1 cellular context compared by ENCODE assay signal in the genomic region with DNA sequence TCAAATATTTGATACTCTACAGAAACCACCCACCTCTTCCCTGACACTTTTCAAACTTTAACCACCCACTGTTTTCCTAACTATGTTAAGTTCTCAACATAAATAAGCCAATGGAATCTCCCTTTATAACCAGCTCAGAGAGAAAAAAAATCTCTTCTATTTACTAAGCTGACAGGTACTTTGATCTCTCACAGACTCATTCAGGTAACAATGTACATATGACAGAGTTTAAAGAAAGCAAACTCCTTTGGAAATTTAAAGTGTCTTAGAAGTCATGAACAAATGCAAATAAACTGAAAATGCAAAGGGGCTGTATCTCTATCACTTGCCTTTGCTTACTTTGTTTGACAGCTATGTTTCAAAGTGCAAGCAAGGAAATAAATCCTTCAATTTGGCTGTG.
A peak's percentile ranks its signal among the peaks of the same experiment; 100 is the strongest.
TF ChIP-seq lines count a peak whose summit lies in the region.

No MANE protein-coding gene starts in this region.

TF ChIP-seq in HepG2, 621 proteins besides CTCF, POLR2A, EP300 and RAD21 (continued from another document):
- TF ChIP-seq, protein P1, sequence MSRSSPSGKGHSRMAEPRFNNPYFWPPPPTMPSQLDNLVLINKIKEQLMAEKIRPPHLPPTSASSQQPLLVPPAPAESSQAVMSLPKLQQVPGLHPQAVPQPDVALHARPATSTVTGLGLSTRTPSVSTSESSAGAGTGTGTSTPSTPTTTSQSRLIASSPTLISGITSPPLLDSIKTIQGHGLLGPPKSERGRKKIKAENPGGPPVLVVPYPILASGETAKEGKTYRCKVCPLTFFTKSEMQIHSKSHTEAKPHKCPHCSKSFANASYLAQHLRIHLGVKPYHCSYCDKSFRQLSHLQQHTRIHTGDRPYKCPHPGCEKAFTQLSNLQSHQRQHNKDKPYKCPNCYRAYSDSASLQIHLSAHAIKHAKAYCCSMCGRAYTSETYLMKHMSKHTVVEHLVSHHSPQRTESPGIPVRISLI (CRISPR knock-in tag; IDR thresholded peaks at IDR 0.05; ENCODE audit: borderline replicate concordance) = peak; percentile 91
- TF ChIP-seq, protein P2, sequence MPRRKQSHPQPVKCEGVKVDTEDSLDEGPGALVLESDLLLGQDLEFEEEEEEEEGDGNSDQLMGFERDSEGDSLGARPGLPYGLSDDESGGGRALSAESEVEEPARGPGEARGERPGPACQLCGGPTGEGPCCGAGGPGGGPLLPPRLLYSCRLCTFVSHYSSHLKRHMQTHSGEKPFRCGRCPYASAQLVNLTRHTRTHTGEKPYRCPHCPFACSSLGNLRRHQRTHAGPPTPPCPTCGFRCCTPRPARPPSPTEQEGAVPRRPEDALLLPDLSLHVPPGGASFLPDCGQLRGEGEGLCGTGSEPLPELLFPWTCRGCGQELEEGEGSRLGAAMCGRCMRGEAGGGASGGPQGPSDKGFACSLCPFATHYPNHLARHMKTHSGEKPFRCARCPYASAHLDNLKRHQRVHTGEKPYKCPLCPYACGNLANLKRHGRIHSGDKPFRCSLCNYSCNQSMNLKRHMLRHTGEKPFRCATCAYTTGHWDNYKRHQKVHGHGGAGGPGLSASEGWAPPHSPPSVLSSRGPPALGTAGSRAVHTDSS (CRISPR knock-in tag; conservative IDR thresholded peaks at IDR 0.05) = no peak
- TF ChIP-seq NR2F6 (IDR thresholded peaks at IDR 0.05) (peak; percentile 31; the same call in 1 of the 2 replicates), NR2F6 (CRISPR knock-in tag; IDR thresholded peaks at IDR 0.05) (0 out of 2 replicates have a peak, but pooled peaks have one; percentile 9), NPAS2 (CRISPR knock-in tag; IDR thresholded peaks at IDR 0.05; ENCODE audit: borderline replicate concordance) (no peak), RCOR2 (CRISPR knock-in tag; IDR thresholded peaks at IDR 0.05) (0 out of 2 replicates have a peak, but pooled peaks have one; percentile 27), ZNF749 (CRISPR knock-in tag; IDR thresholded peaks at IDR 0.05; ENCODE audit: borderline replicate concordance) (no peak), ZNF777 (CRISPR knock-in tag; IDR thresholded peaks at IDR 0.05) (no peak), SIN3B (IDR thresholded peaks at IDR 0.05; ENCODE audit: low read length) (no peak), ZBTB38 (CRISPR knock-in tag; IDR thresholded peaks at IDR 0.05) (no peak), NFYB (CRISPR knock-in tag; IDR thresholded peaks at IDR 0.05) (0 out of 2 replicates have a peak, but pooled peaks have one; percentile 17), HHEX (CRISPR knock-in tag; IDR thresholded peaks at IDR 0.05) (peak; percentile 67; the same call in 1 of the 2 replicates), ZNF136 (CRISPR knock-in tag; IDR thresholded peaks at IDR 0.05; ENCODE audit: low read depth) (no peak), MTA3 (CRISPR knock-in tag; IDR thresholded peaks at IDR 0.05) (no peak), FOXA3 (CRISPR knock-in tag; IDR thresholded peaks at IDR 0.05) (peak; percentile 87), MIXL1 (CRISPR knock-in tag; IDR thresholded peaks at IDR 0.05) (peak; percentile 57; the same call in 1 of the 2 replicates), TCF7 (IDR thresholded peaks at IDR 0.05; ENCODE audit: low read depth) (peak; percentile 92), ZNF33A (CRISPR knock-in tag; IDR thresholded peaks at IDR 0.05; ENCODE audit: borderline replicate concordance) (no peak), NFIC (IDR thresholded peaks at IDR 0.05; ENCODE audit: low read length) (peak; percentile 86), ZNF737 (CRISPR knock-in tag; IDR thresholded peaks at IDR 0.05; ENCODE audit: borderline replicate concordance) (no peak), TOPORS (CRISPR knock-in tag; IDR thresholded peaks at IDR 0.05) (no peak), JUNB (CRISPR knock-in tag; IDR thresholded peaks at IDR 0.05; ENCODE audit: borderline replicate concordance) (no peak), SOX5 (CRISPR knock-in tag; IDR thresholded peaks at IDR 0.05; ENCODE audit: borderline replicate concordance) (peak; percentile 82), NAIF1 (CRISPR knock-in tag; IDR thresholded peaks at IDR 0.05; ENCODE audit: borderline replicate concordance) (no peak), HMG20B (CRISPR knock-in tag; conservative IDR thresholded peaks at IDR 0.05) (peak; percentile 59; the same call in 1 of the 2 replicates), NCOR1 (IDR thresholded peaks at IDR 0.05; ENCODE audit: borderline replicate concordance, low read length) (no peak)
- TF ChIP-seq, protein P3, sequence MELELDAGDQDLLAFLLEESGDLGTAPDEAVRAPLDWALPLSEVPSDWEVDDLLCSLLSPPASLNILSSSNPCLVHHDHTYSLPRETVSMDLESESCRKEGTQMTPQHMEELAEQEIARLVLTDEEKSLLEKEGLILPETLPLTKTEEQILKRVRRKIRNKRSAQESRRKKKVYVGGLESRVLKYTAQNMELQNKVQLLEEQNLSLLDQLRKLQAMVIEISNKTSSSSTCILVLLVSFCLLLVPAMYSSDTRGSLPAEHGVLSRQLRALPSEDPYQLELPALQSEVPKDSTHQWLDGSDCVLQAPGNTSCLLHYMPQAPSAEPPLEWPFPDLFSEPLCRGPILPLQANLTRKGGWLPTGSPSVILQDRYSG (CRISPR knock-in tag; IDR thresholded peaks at IDR 0.05) = no peak
- TF ChIP-seq, protein P4, sequence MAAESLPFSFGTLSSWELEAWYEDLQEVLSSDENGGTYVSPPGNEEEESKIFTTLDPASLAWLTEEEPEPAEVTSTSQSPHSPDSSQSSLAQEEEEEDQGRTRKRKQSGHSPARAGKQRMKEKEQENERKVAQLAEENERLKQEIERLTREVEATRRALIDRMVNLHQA (CRISPR knock-in tag; IDR thresholded peaks at IDR 0.05) = no peak
- TF ChIP-seq, protein P5, sequence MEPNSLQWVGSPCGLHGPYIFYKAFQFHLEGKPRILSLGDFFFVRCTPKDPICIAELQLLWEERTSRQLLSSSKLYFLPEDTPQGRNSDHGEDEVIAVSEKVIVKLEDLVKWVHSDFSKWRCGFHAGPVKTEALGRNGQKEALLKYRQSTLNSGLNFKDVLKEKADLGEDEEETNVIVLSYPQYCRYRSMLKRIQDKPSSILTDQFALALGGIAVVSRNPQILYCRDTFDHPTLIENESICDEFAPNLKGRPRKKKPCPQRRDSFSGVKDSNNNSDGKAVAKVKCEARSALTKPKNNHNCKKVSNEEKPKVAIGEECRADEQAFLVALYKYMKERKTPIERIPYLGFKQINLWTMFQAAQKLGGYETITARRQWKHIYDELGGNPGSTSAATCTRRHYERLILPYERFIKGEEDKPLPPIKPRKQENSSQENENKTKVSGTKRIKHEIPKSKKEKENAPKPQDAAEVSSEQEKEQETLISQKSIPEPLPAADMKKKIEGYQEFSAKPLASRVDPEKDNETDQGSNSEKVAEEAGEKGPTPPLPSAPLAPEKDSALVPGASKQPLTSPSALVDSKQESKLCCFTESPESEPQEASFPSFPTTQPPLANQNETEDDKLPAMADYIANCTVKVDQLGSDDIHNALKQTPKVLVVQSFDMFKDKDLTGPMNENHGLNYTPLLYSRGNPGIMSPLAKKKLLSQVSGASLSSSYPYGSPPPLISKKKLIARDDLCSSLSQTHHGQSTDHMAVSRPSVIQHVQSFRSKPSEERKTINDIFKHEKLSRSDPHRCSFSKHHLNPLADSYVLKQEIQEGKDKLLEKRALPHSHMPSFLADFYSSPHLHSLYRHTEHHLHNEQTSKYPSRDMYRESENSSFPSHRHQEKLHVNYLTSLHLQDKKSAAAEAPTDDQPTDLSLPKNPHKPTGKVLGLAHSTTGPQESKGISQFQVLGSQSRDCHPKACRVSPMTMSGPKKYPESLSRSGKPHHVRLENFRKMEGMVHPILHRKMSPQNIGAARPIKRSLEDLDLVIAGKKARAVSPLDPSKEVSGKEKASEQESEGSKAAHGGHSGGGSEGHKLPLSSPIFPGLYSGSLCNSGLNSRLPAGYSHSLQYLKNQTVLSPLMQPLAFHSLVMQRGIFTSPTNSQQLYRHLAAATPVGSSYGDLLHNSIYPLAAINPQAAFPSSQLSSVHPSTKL (CRISPR knock-in tag; IDR thresholded peaks at IDR 0.05) = peak; percentile 92
- TF ChIP-seq, protein P6, sequence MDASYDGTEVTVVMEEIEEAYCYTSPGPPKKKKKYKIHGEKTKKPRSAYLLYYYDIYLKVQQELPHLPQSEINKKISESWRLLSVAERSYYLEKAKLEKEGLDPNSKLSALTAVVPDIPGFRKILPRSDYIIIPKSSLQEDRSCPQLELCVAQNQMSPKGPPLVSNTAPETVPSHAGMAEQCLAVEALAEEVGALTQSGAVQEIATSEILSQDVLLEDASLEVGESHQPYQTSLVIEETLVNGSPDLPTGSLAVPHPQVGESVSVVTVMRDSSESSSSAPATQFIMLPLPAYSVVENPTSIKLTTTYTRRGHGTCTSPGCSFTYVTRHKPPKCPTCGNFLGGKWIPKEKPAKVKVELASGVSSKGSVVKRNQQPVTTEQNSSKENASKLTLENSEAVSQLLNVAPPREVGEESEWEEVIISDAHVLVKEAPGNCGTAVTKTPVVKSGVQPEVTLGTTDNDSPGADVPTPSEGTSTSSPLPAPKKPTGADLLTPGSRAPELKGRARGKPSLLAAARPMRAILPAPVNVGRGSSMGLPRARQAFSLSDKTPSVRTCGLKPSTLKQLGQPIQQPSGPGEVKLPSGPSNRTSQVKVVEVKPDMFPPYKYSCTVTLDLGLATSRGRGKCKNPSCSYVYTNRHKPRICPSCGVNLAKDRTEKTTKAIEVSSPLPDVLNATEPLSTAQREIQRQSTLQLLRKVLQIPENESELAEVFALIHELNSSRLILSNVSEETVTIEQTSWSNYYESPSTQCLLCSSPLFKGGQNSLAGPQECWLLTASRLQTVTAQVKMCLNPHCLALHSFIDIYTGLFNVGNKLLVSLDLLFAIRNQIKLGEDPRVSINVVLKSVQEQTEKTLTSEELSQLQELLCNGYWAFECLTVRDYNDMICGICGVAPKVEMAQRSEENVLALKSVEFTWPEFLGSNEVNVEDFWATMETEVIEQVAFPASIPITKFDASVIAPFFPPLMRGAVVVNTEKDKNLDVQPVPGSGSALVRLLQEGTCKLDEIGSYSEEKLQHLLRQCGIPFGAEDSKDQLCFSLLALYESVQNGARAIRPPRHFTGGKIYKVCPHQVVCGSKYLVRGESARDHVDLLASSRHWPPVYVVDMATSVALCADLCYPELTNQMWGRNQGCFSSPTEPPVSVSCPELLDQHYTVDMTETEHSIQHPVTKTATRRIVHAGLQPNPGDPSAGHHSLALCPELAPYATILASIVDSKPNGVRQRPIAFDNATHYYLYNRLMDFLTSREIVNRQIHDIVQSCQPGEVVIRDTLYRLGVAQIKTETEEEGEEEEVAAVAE (CRISPR knock-in tag; IDR thresholded peaks at IDR 0.05; ENCODE audit: borderline replicate concordance) = peak; percentile 97
- TF ChIP-seq, protein P7, sequence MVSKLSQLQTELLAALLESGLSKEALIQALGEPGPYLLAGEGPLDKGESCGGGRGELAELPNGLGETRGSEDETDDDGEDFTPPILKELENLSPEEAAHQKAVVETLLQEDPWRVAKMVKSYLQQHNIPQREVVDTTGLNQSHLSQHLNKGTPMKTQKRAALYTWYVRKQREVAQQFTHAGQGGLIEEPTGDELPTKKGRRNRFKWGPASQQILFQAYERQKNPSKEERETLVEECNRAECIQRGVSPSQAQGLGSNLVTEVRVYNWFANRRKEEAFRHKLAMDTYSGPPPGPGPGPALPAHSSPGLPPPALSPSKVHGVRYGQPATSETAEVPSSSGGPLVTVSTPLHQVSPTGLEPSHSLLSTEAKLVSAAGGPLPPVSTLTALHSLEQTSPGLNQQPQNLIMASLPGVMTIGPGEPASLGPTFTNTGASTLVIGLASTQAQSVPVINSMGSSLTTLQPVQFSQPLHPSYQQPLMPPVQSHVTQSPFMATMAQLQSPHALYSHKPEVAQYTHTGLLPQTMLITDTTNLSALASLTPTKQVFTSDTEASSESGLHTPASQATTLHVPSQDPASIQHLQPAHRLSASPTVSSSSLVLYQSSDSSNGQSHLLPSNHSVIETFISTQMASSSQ (IDR thresholded peaks at IDR 0.05; ENCODE audit: low read depth) = peak; percentile 71
- TF ChIP-seq, protein P7 (CRISPR knock-in tag; IDR thresholded peaks at IDR 0.05; ENCODE audit: borderline replicate concordance) = no peak; the same call in 1 of the 2 replicates
- TF ChIP-seq, protein P8, sequence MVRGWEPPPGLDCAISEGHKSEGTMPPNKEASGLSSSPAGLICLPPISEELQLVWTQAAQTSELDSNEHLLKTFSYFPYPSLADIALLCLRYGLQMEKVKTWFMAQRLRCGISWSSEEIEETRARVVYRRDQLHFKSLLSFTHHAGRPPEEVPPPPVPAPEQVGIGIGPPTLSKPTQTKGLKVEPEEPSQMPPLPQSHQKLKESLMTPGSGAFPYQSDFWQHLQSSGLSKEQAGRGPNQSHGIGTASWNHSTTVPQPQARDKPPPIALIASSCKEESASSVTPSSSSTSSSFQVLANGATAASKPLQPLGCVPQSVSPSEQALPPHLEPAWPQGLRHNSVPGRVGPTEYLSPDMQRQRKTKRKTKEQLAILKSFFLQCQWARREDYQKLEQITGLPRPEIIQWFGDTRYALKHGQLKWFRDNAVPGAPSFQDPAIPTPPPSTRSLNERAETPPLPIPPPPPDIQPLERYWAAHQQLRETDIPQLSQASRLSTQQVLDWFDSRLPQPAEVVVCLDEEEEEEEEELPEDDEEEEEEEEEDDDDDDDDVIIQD (CRISPR knock-in tag; IDR thresholded peaks at IDR 0.05; ENCODE audit: low read depth) = peak; percentile 43; the same call in 1 of the 2 replicates
TF ChIP-seq in HepG2: peak in this region for 63.
